ENCODE assay signal across 8 cellular contexts in genomic region chr6:35599761-35600658, GRCh38.
A peak's percentile ranks its signal among the peaks of the same experiment; 100 is the strongest.
DNase-seq lines count a peak whose midpoint lies in the region; ATAC-seq and TF ChIP-seq lines count a peak whose summit lies in the region.

No MANE protein-coding gene starts in this region.

- intact Hi-C loops in heart right ventricle (cut with DNase I), result loop anchor here in 5 of 10 donors (2.0 to 10.0 kb wide), 4 partner anchors 85 to 132 kb away; partner anchors contain the start of gene FKBP5 (in 4 of the 5)
- intact Hi-C loops in left cardiac atrium (cut with DNase I), result loop anchor here in 1 of 2 donors (5.0 kb wide), 1 partner anchor 132 kb away; no protein-coding TSS in a partner anchor
- intact Hi-C loops in natural killer cell (cut with micrococcal nuclease), result no loop called here
- intact Hi-C loops in vagina (cut with DNase I), result loop anchor here (2.0 to 5.0 kb wide), 3 partner anchors 87 to 127 kb away; partner anchors contain the start of genes FKBP5 and TEAD3

- WGBS in heart right ventricle, 2 donors, result 72 to 79% methylated on average over 8 of the region's 8 CpGs

- no peak for TF ChIP-seq POLR2A in vagina (IDR thresholded peaks at IDR 0.05)

- ATAC-seq in heart right ventricle (no peak), left cardiac atrium (no peak), natural killer cell (no peak), HG03039 (IDR thresholded peaks at IDR 0.05; ENCODE audit: unreplicated experiment) (no peak)

- H3K27ac ChIP-seq in heart right ventricle (peak overlapping the region; percentile 84 to 96 (median 91)), vagina (peak overlapping the region; percentile 96)

- H3K36me3 Mint-ChIP-seq in chondrocyte (ENCODE audit: low read depth) (peaks cover 4% of the 10 kb centered on the region), natural killer cell (no peaks in the 10 kb centered on the region)

- peaks cover 78% of the 10 kb centered on the region for H3K4me1 Mint-ChIP-seq in chondrocyte (ENCODE audit: low read depth)
- H3K4me1 Mint-ChIP-seq in natural killer cell, result peaks cover 26 to 34% of the 10 kb centered on the region in 2 donors

- H3K9me3 ChIP-seq in heart right ventricle, result no peaks in the 10 kb centered on the region
- no peaks in the 10 kb centered on the region for H3K9me3 ChIP-seq in vagina

- H3K27ac Mint-ChIP-seq in chondrocyte (ENCODE audit: unreplicated experiment) (peak overlapping the region; percentile 94), natural killer cell (peak overlapping the region; percentile 56 to 93)

- H3K27me3 ChIP-seq in heart right ventricle (no peaks in the 10 kb centered on the region), vagina (no peaks in the 10 kb centered on the region)

- no peak for DNase-seq in heart right ventricle
- no peak for DNase-seq in left cardiac atrium
- DNase-seq in chondrocyte (ENCODE audit: low spot score), result no peak
- DNase-seq in natural killer cell, result no peak
- no peak for DNase-seq in vagina (ENCODE audit: extremely low spot score in 2 of 2)
- no peak for DNase-seq in NCI-H1694 (lab: John Stamatoyannopoulos, UW)
- no peak for DNase-seq in DMS53 treated with DMSO at 0.1 percent for 48 hours (lab: John Stamatoyannopoulos, UW; ENCODE audit: unreplicated experiment)

- no peaks in the 10 kb centered on the region for H3K9me3 Mint-ChIP-seq in chondrocyte (ENCODE audit: low read depth)
- no peaks in the 10 kb centered on the region for H3K9me3 Mint-ChIP-seq in natural killer cell

- H3K27me3 Mint-ChIP-seq in chondrocyte (ENCODE audit: low read depth) (no peaks in the 10 kb centered on the region), natural killer cell (ENCODE audit: low read depth in 2 of 2) (no peaks in the 10 kb centered on the region)

- TF ChIP-seq CTCF in heart right ventricle (IDR thresholded peaks at IDR 0.05) (no peak), chondrocyte (IDR thresholded peaks at IDR 0.05) (no peak), natural killer cell (IDR thresholded peaks at IDR 0.05) (no peak), vagina (IDR thresholded peaks at IDR 0.05) (no peak)

- H3K4me3 Mint-ChIP-seq in chondrocyte (ENCODE audit: unreplicated experiment), result peak overlapping the region; percentile 8
- H3K4me3 Mint-ChIP-seq in natural killer cell, result peak overlapping the region; percentile 54

- no peak overlapping the region for H3K4me3 ChIP-seq in heart right ventricle
- H3K4me3 ChIP-seq in vagina, result no peak overlapping the region

- H3K4me1 ChIP-seq in heart right ventricle (peaks cover 14 to 98% (median 46%) of the 10 kb centered on the region in 9 donors), vagina (peaks cover 96% of the 10 kb centered on the region)

- peaks cover 0 to 26% (median 11%) of the 10 kb centered on the region in 9 donors for H3K36me3 ChIP-seq in heart right ventricle
- peaks cover 0 to 22% of the 10 kb centered on the region in 2 donors for H3K36me3 ChIP-seq in vagina
